ENCODE assay signal across 1 cellular context in genomic region chr20:4136078-4136966, GRCh38.
TF ChIP-seq lines count a peak whose summit lies in the region.

No MANE protein-coding gene starts in this region.

TF ChIP-seq in HepG2, 621 proteins besides CTCF, POLR2A, EP300 and RAD21 (continued from another document and continues in another):
- 0 out of 2 replicates have a peak, but pooled peaks have one; percentile 37 for TF ChIP-seq ZNF609 (CRISPR knock-in tag; IDR thresholded peaks at IDR 0.05; ENCODE audit: borderline replicate concordance)
- TF ChIP-seq HNRNPK (IDR thresholded peaks at IDR 0.05; ENCODE audit: low read depth, low read length, poor library complexity, severe bottlenecking), result peak; percentile 80
- TF ChIP-seq HNRNPL (IDR thresholded peaks at IDR 0.05; ENCODE audit: low read depth, low read length), result peak; percentile 96
- 0 out of 2 replicates have a peak, but pooled peaks have one; percentile 18 for TF ChIP-seq IRF2 (CRISPR knock-in tag; IDR thresholded peaks at IDR 0.05)
- TF ChIP-seq ZNF275 (CRISPR knock-in tag; IDR thresholded peaks at IDR 0.05; ENCODE audit: borderline replicate concordance), result 0 out of 2 replicates have a peak, but pooled peaks have one; percentile 11
- TF ChIP-seq ZNF703 (CRISPR knock-in tag; IDR thresholded peaks at IDR 0.05; ENCODE audit: borderline replicate concordance), result no peak
- TF ChIP-seq HOXD1 (CRISPR knock-in tag; IDR thresholded peaks at IDR 0.05), result no peak
- TF ChIP-seq RBFOX2 (IDR thresholded peaks at IDR 0.05; ENCODE audit: low read depth, low read length), result peak; percentile 67
- TF ChIP-seq ZXDC (CRISPR knock-in tag; IDR thresholded peaks at IDR 0.05), result no peak
- TF ChIP-seq RORA (CRISPR knock-in tag; IDR thresholded peaks at IDR 0.05), result no peak
- TF ChIP-seq ZBTB46 (CRISPR knock-in tag; IDR thresholded peaks at IDR 0.05; ENCODE audit: borderline replicate concordance), result 0 out of 2 replicates have a peak, but pooled peaks have one; percentile 36
- no peak for TF ChIP-seq ZNF484 (CRISPR knock-in tag; IDR thresholded peaks at IDR 0.05; ENCODE audit: borderline replicate concordance, low read depth)
- TF ChIP-seq ZNF256 (CRISPR knock-in tag; conservative IDR thresholded peaks at IDR 0.05), result no peak
- no peak for TF ChIP-seq SALL1 (CRISPR knock-in tag; IDR thresholded peaks at IDR 0.05)
- TF ChIP-seq SOX13 (IDR thresholded peaks at IDR 0.05), result no peak
- TF ChIP-seq SOX13 (CRISPR knock-in tag; conservative IDR thresholded peaks at IDR 0.05 in 1 of 2, IDR thresholded peaks at IDR 0.05 in 1 of 2), result peak in 1 of 2 experiments; percentile 8; a peak in 1 of 4 replicates
- TF ChIP-seq ATAD3A (CRISPR knock-in tag; IDR thresholded peaks at IDR 0.05), result no peak
- 0 out of 2 replicates have a peak, but pooled peaks have one; percentile 39 for TF ChIP-seq CBFB (CRISPR knock-in tag; IDR thresholded peaks at IDR 0.05)
- TF ChIP-seq NR1H2 (CRISPR knock-in tag; IDR thresholded peaks at IDR 0.05; ENCODE audit: borderline replicate concordance, low read depth), result no peak
- TF ChIP-seq ZNF205 (CRISPR knock-in tag; IDR thresholded peaks at IDR 0.05), result no peak
- no peak for TF ChIP-seq ZNF10 (CRISPR knock-in tag; IDR thresholded peaks at IDR 0.05; ENCODE audit: borderline replicate concordance, low read depth)
- TF ChIP-seq HDAC1 (CRISPR knock-in tag; IDR thresholded peaks at IDR 0.05), result peak; percentile 38; the same call in 1 of the 2 replicates
- TF ChIP-seq ATF2 (CRISPR knock-in tag; IDR thresholded peaks at IDR 0.05), result no peak
- no peak for TF ChIP-seq MATR3 (CRISPR knock-in tag; IDR thresholded peaks at IDR 0.05)
- peak; percentile 80 for TF ChIP-seq FOSL2 (CRISPR knock-in tag; IDR thresholded peaks at IDR 0.05)
- peak; percentile 46; the same call in 1 of the 2 replicates for TF ChIP-seq FOXK1 (CRISPR knock-in tag; IDR thresholded peaks at IDR 0.05; ENCODE audit: borderline replicate concordance, low read depth)
- TF ChIP-seq HIVEP1 (CRISPR knock-in tag; IDR thresholded peaks at IDR 0.05), result peak; percentile 37; the same call in 1 of the 2 replicates
- peak; percentile 85 for TF ChIP-seq ZNF687 (CRISPR knock-in tag; IDR thresholded peaks at IDR 0.05)
- TF ChIP-seq SUZ12 (IDR thresholded peaks at IDR 0.05; ENCODE audit: low read depth, low read length), result no peak
- TF ChIP-seq ARID5B (CRISPR knock-in tag; IDR thresholded peaks at IDR 0.05), result peak; percentile 19; the same call in 1 of the 2 replicates
- TF ChIP-seq SKIL (CRISPR knock-in tag; IDR thresholded peaks at IDR 0.05; ENCODE audit: borderline replicate concordance), result no peak
- no peak for TF ChIP-seq ZNF253 (CRISPR knock-in tag; IDR thresholded peaks at IDR 0.05; ENCODE audit: borderline replicate concordance)
- no peak for TF ChIP-seq EEA1 (CRISPR knock-in tag; IDR thresholded peaks at IDR 0.05; ENCODE audit: borderline replicate concordance)
- TF ChIP-seq ZSCAN25 (CRISPR knock-in tag; IDR thresholded peaks at IDR 0.05), result no peak
